In genomic region chr1:204337583-204337982, GRCh38 we compare ENCODE assay signal across 27 cellular contexts.
"Had no signal": no experiment of that assay in that cellular context is flagged by ENCODE, and none has a peak within 500 bp of the region (broad histone marks: within the 10 kb centered on the region; RNA-seq: fewer than 3 reads in every experiment).

No MANE protein-coding gene starts in this region.

- H3K36me3 Mint-ChIP-seq: activated naive CD8-positive, alpha-beta T cell treated with anti-CD3 and anti-CD28 coated beads, Interleukin-2, amount 10 ng/mL, durations not matched to agents 7 days and 5 days; memory B cell; naive thymus-derived CD4-positive, alpha-beta T cell had no signal

- ATAC-seq: activated T-cell treated with anti-CD3 and anti-CD28 coated beads, Interleukin-2, amount 50 U/mL, for 4 hours; naive thymus-derived CD4-positive, alpha-beta T cell; T-helper 17 cell had no signal

- H3K27me3 ChIP-seq: spleen, thyroid gland had no signal

- DNase-seq: activated CD4-positive, alpha-beta T cell treated with anti-CD3 and anti-CD28 coated beads for 4 hours; activated CD4-positive, alpha-beta T cell treated with anti-CD3 and anti-CD28 coated beads, Interleukin-2, amount 50 U/mL, for 48 hours; activated CD4-positive, CD25-positive, alpha-beta regulatory T cell; activated CD8-positive, alpha-beta memory T cell treated with anti-CD3 and anti-CD28 coated beads, Interleukin-2, amount 50 U/mL, for 48 hours; activated naive CD4-positive, alpha-beta T cell treated with Interleukin-2 at 50 U/mL for 16 hours; activated naive CD8-positive, alpha-beta T cell treated with anti-CD3 and anti-CD28 coated beads, Interleukin-2, amount 10 ng/mL, durations not matched to agents 7 days and 5 days; activated T-cell treated with anti-CD3 and anti-CD28 coated beads, Interleukin-2, amount 50 U/mL, for 4 hours; amniotic stem cell; cerebellar nuclear complex; effector CD4-positive, alpha-beta T cell; foreskin melanocyte; glutamatergic neuron; hippocampal formation; naive thymus-derived CD4-positive, alpha-beta T cell; occipital lobe; spleen; stimulated activated CD4-positive, alpha-beta T cell treated with anti-CD3 and anti-CD28 coated beads, Interleukin-4, amount 100 ng/mL, for 1 hour; stimulated activated naive CD4-positive, alpha-beta T cell treated with Interleukin-2 at 50 U/mL for 16 hours; SW 1271; T-helper 17 cell; thyroid gland had no signal

- H3K4me3 ChIP-seq: spleen, thyroid gland had no signal

- H3K4me1 Mint-ChIP-seq: activated naive CD8-positive, alpha-beta T cell treated with anti-CD3 and anti-CD28 coated beads, Interleukin-2, amount 10 ng/mL, durations not matched to agents 7 days and 5 days; memory B cell; naive thymus-derived CD4-positive, alpha-beta T cell had no signal

- H3K9me3 Mint-ChIP-seq: activated naive CD8-positive, alpha-beta T cell treated with anti-CD3 and anti-CD28 coated beads, Interleukin-2, amount 10 ng/mL, durations not matched to agents 7 days and 5 days; activated T-cell treated with anti-CD3 and anti-CD28 coated beads, Interleukin-2, amount 50 U/mL, for 4 hours; dendritic cell treated with granulocyte-macrophage colony-stimulating factor and Interleukin-4, amounts not matched to agents 40 ng/mL and 50 ng/mL, for 4 days; memory B cell; naive thymus-derived CD4-positive, alpha-beta T cell; neural crest cell had no signal

- H3K27ac Mint-ChIP-seq: activated naive CD8-positive, alpha-beta T cell treated with anti-CD3 and anti-CD28 coated beads, Interleukin-2, amount 10 ng/mL, durations not matched to agents 7 days and 5 days; dendritic cell treated with granulocyte-macrophage colony-stimulating factor and Interleukin-4, amounts not matched to agents 40 ng/mL and 50 ng/mL, for 4 days; memory B cell; naive thymus-derived CD4-positive, alpha-beta T cell; T-helper 17 cell had no signal

- H3K36me3 ChIP-seq: spleen, thyroid gland had no signal

- H3K27ac ChIP-seq: spleen, thyroid gland had no signal

- H3K4me3 Mint-ChIP-seq: activated naive CD8-positive, alpha-beta T cell treated with anti-CD3 and anti-CD28 coated beads, Interleukin-2, amount 10 ng/mL, durations not matched to agents 7 days and 5 days; activated T-cell treated with anti-CD3 and anti-CD28 coated beads, Interleukin-2, amount 50 U/mL, for 4 hours; dendritic cell treated with granulocyte-macrophage colony-stimulating factor and Interleukin-4, amounts not matched to agents 40 ng/mL and 50 ng/mL, for 4 days; memory B cell; naive thymus-derived CD4-positive, alpha-beta T cell; neural crest cell; T-helper 17 cell had no signal

- H3K4me1 ChIP-seq: thyroid gland had no signal

- H3K9me3 ChIP-seq: spleen, thyroid gland had no signal

- FAIRE-seq: bronchial epithelial cell, endometrium, islet of Langerhans had no signal
